ENCODE assay signal across 2 cellular contexts in the genomic region with DNA sequence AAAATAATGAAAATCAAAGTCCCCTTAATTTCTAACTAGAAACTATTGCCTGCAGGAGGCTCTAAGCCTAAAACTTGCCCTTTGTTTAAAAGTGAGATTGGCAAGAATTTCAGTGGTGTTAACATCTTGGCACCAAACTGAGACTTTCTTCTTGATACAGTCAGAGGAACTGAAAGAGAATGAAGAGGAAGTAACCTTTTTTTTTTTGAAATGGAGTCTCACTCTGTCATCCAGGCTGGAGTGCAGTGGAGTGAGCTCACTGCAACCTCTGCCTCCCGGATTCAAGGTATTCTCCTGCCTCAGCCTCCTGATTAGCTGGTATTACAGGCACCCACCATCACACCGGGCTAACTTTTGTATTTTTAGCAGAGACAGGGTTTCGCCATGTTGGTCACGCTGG.
TF ChIP-seq lines count a peak whose summit lies in the region.

No MANE protein-coding gene starts in this region.

TF ChIP-seq in GM12891, 5 proteins besides CTCF, POLR2A, EP300 and RAD21:
- TF ChIP-seq PAX5 (IDR thresholded peaks at IDR 0.05; ENCODE audit: insufficient read depth, low read length, severe bottlenecking) (no peak), SPI1 (IDR thresholded peaks at IDR 0.05; ENCODE audit: low read depth, low read length) (peak; percentile 97), POLR2AphosphoS5 (IDR thresholded peaks at IDR 0.05; ENCODE audit: low read depth, low read length) (no peak)
TF ChIP-seq in GM12891: peak in this region for 1.

TF ChIP-seq in GM23338, 12 proteins besides CTCF, POLR2A, EP300 and RAD21:
- TF ChIP-seq EZH2phosphoT487 (IDR thresholded peaks at IDR 0.05; ENCODE audit: unreplicated experiment) (no peak), JUNB (IDR thresholded peaks at IDR 0.05; ENCODE audit: unreplicated experiment) (no peak), EZH2 (IDR thresholded peaks at IDR 0.05; ENCODE audit: low read depth, unreplicated experiment) (no peak), POLR2AphosphoS5 (IDR thresholded peaks at IDR 0.05; ENCODE audit: low read depth) (no peak), CREB1 (CRISPR knock-in tag; IDR thresholded peaks at IDR 0.05; ENCODE audit: low read depth) (no peak), ZNF114 (CRISPR knock-in tag; IDR thresholded peaks at IDR 0.05) (no peak), ZNF462 (CRISPR knock-in tag; IDR thresholded peaks at IDR 0.05) (no peak), STAT1 (IDR thresholded peaks at IDR 0.05; ENCODE audit: unreplicated experiment) (no peak)
